In the genomic region with DNA sequence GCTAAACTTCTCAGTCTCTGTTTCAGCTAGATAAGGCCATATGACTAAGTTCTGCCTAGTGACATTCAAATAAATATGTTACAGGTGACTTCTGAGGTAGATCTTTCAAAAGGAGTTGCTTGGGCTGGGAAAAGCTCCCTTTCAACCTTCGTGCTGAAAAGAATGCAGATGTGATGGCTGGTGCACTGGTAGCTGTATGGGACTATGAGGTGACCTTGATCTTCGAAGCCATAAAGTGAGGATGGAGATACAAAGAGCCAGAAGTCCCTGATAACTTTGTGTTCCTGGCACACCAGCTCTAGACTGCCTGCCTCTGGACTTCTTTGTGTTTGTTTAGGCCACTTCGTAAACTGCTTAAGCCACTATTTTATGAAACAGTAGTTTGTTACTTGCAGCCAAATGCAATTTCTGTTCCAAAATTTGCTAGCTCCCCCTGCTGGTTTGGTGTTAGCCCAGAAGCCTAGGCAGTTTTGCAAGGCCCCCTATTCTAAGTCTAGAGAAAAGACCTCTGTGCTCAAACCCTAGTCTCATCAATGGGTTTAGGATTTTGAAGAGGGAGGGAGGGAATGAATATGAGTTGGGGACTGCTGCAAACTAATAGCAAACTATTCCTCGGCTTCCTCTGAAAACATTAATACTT, we compare ENCODE assay signal across 10 cellular contexts. TPM values are rescaled to one million over a fixed set of nuclear protein-coding genes. Genes with fewer than 3 reads are reported as not detected.
A peak's percentile ranks its signal among the peaks of the same experiment; 100 is the strongest.
DNase-seq lines count a peak whose midpoint lies in the region; ATAC-seq and TF ChIP-seq lines count a peak whose summit lies in the region.
"Had no signal": no experiment of that assay in that cellular context is flagged by ENCODE, and none has a peak within 500 bp of the region (broad histone marks: within the 10 kb centered on the region; RNA-seq: fewer than 3 reads in every experiment).

No MANE protein-coding gene starts in this region.

- ATAC-seq in GM21786 (IDR thresholded peaks at IDR 0.05; ENCODE audit: unreplicated experiment), result no peak
- no peak for ATAC-seq in GM21737 (IDR thresholded peaks at IDR 0.05; ENCODE audit: unreplicated experiment)
- ATAC-seq: left lung had no signal

- DNase-seq in RKO (ENCODE audit: low spot score) (peak; percentile 28), fibroblast of mammary gland (ENCODE audit: low read depth) (peak; percentile 8), SIG-M5 (lab: John Stamatoyannopoulos, UW) (no peak), occipital lobe (lab: John Stamatoyannopoulos, UW) (no peak)
- DNase-seq: left lung, NCI-H2081 had no signal

- H3K27ac ChIP-seq in C4-2B, result no peak overlapping the region
- H3K27ac ChIP-seq: left lung had no signal

- TF ChIP-seq CTCF in C4-2B (conservative IDR thresholded peaks at IDR 0.05), result peak; percentile 31
- peak; percentile 17; the same call in 1 of the 2 replicates for TF ChIP-seq CTCF in GM12874 (IDR thresholded peaks at IDR 0.05; ENCODE audit: insufficient read depth, low read depth, low read length)
- TF ChIP-seq CTCF in fibroblast of mammary gland (conservative IDR thresholded peaks at IDR 0.05; ENCODE audit: control insufficient read depth, insufficient read depth, low read depth, low read length), result peak; percentile 32

- H3K4me3 ChIP-seq in fibroblast of mammary gland (ENCODE audit: control insufficient read depth, low read depth, low read length), result no peak overlapping the region
- H3K4me3 ChIP-seq: left lung had no signal

RNA-seq across cellular contexts. Expression of a gene that starts 23.3 kb away (rescaled TPM):
- 15.4 TPM for total RNA-seq in occipital lobe

Comparison
In these comparisons a context has a peak if more than half of its experiments do, and no peak if none do; other contexts are left out.
1. DNase-seq: peak in RKO (single experiment) and fibroblast of mammary gland (single experiment); none in SIG-M5 (single experiment) and occipital lobe (single experiment).
2. Peak in every context shown above with its lines, with median percentiles within 50 percentile points of each other: CTCF ChIP-seq.